13 cellular contexts compared by ENCODE assay signal in the genomic region with DNA sequence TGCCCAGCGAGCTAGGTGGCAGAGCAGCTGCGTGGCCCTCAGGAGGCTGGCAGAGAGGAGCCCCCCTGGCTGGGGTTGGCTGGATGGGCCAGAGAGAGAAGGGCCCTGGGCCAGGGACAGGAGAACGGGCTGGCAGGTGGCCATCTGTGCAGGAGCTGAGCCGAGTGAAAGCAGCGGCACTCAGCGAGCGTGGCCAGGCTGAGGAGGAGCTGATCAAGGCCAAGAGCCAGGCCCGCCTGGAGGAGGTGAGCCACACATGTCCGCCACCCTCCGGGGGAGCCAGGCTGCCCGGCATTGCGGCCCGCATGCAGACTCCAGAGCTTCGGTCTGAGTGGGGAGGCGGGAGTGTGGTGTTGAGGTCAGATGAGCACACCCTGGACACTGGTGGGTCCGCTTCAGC. TPM values are rescaled to one million over a fixed set of nuclear protein-coding genes. Genes with fewer than 3 reads are reported as not detected.
DNase-seq lines count a peak whose midpoint lies in the region; ATAC-seq and TF ChIP-seq lines count a peak whose summit lies in the region.
"Had no signal": no experiment of that assay in that cellular context is flagged by ENCODE, and none has a peak within 500 bp of the region (broad histone marks: within the 10 kb centered on the region; RNA-seq: fewer than 3 reads in every experiment).

No MANE protein-coding gene starts in this region.

- POLR2A ChIA-PET in MCF 10A (lab: Yijun Ruan, JAX): interaction anchor here (1.4 to 1.7 kb wide), 2 partner anchors 9 to 49 kb away, joined by 4 read pairs; a partner anchor contains a TSS

- H3K4me2 ChIP-seq in mammary epithelial cell (ENCODE audit: insufficient read depth, low read depth, low read length): no peak overlapping the region

- peaks cover 4% of the 10 kb centered on the region for H4K20me1 ChIP-seq in mammary epithelial cell (ENCODE audit: insufficient read depth, low read length)

- no peak overlapping the region for H3K27ac Mint-ChIP-seq in MCF 10A (ENCODE audit: low read depth, unreplicated experiment)
- H3K27ac Mint-ChIP-seq in endothelial cell (ENCODE audit: unreplicated experiment): peak overlapping the region; percentile 61
- H3K27ac Mint-ChIP-seq in stimulated activated memory B cell treated with anti-CD40 and anti-IgM and Interleukin-4, amounts not matched to agents 10 μg/mL and 1 μg/mL and 100 μg/mL, for 72 hours: no peak overlapping the region
- H3K27ac Mint-ChIP-seq in activated naive CD4-positive, alpha-beta T cell treated with anti-CD3 and anti-CD28 coated beads, Interleukin-2, amount 50 U/mL, for 72 hours: no peak overlapping the region

- no peaks in the 10 kb centered on the region for H3K4me1 Mint-ChIP-seq in MCF 10A (ENCODE audit: insufficient read depth, unreplicated experiment)
- peaks cover 3% of the 10 kb centered on the region for H3K4me1 Mint-ChIP-seq in endothelial cell (ENCODE audit: unreplicated experiment)
- peaks cover 16% of the 10 kb centered on the region for H3K4me1 Mint-ChIP-seq in stimulated activated memory B cell treated with anti-CD40 and anti-IgM and Interleukin-4, amounts not matched to agents 10 μg/mL and 1 μg/mL and 100 μg/mL, for 72 hours

- WGBS in mammary epithelial cell (ENCODE audit: low coverage, missing lambda C conversion rate): 83% methylated on average over 9 of the region's 16 CpGs

- H3K4me3 ChIP-seq in mammary epithelial cell (replicated peaks in 1 of 3; ENCODE audit: insufficient read depth in 1 of 3, low read depth in 2 of 3, low read length in 3 of 3): no peak overlapping the region
- H3K4me3 ChIP-seq in NT2/D1 (ENCODE audit: insufficient read length, low read depth): no peak overlapping the region
- H3K4me3 ChIP-seq: MG63, uterus had no signal

- in situ Hi-C loops in mammary epithelial cell (cut with MboI; ENCODE audit: low sequenced_read_pairs in 2 of 2): loop anchor here (25.0 kb wide), 2 partner anchors 133 to 533 kb away; no protein-coding TSS in a partner anchor

- no peak overlapping the region for H2AFZ ChIP-seq in mammary epithelial cell (ENCODE audit: low read depth, low read length)

- H3K36me3 ChIP-seq in mammary epithelial cell (ENCODE audit: insufficient read depth, low read length) (no peaks in the 10 kb centered on the region), NT2/D1 (ENCODE audit: insufficient read depth, insufficient read length, low read length) (peaks cover 47% of the 10 kb centered on the region)
- H3K36me3 ChIP-seq: uterus had no signal

- ATAC-seq in stimulated activated memory B cell treated with anti-CD40 and anti-IgM and Interleukin-4, amounts not matched to agents 10 μg/mL and 1 μg/mL and 100 μg/mL, for 72 hours: no peak
- ATAC-seq in activated naive CD4-positive, alpha-beta T cell treated with anti-CD3 and anti-CD28 coated beads, Interleukin-2, amount 50 U/mL, for 72 hours: no peak

- H3K9me3 ChIP-seq in mammary epithelial cell (replicated peaks; ENCODE audit: insufficient read depth, low read length): no peaks in the 10 kb centered on the region
- H3K9me3 ChIP-seq in NT2/D1 (ENCODE audit: insufficient read depth, low read length): no peaks in the 10 kb centered on the region
- H3K9me3 ChIP-seq: MG63, uterus had no signal

- no peaks in the 10 kb centered on the region for H3K9me3 Mint-ChIP-seq in MCF 10A (ENCODE audit: unreplicated experiment)
- H3K9me3 Mint-ChIP-seq in endothelial cell (ENCODE audit: unreplicated experiment): no peaks in the 10 kb centered on the region
- no peaks in the 10 kb centered on the region for H3K9me3 Mint-ChIP-seq in stimulated activated memory B cell treated with anti-CD40 and anti-IgM and Interleukin-4, amounts not matched to agents 10 μg/mL and 1 μg/mL and 100 μg/mL, for 72 hours
- H3K9me3 Mint-ChIP-seq in activated naive CD4-positive, alpha-beta T cell treated with anti-CD3 and anti-CD28 coated beads, Interleukin-2, amount 50 U/mL, for 72 hours: no peaks in the 10 kb centered on the region

- H3K27me3 Mint-ChIP-seq in MCF 10A (ENCODE audit: insufficient read depth, unreplicated experiment): no peaks in the 10 kb centered on the region
- H3K27me3 Mint-ChIP-seq in endothelial cell (ENCODE audit: unreplicated experiment): peaks cover 11% of the 10 kb centered on the region
- peaks cover 36% of the 10 kb centered on the region for H3K27me3 Mint-ChIP-seq in stimulated activated memory B cell treated with anti-CD40 and anti-IgM and Interleukin-4, amounts not matched to agents 10 μg/mL and 1 μg/mL and 100 μg/mL, for 72 hours

- H3K27me3 ChIP-seq in mammary epithelial cell (ENCODE audit: insufficient read depth, low read length) (no peaks in the 10 kb centered on the region), NT2/D1 (ENCODE audit: insufficient read depth, insufficient read length) (peaks cover 11% of the 10 kb centered on the region)
- H3K27me3 ChIP-seq: MG63 had no signal

- peaks cover 23% of the 10 kb centered on the region for H3K4me1 ChIP-seq in mammary epithelial cell (ENCODE audit: insufficient read depth, low read length)
- peaks cover 33% of the 10 kb centered on the region for H3K4me1 ChIP-seq in NT2/D1 (ENCODE audit: insufficient read depth, insufficient read length)

- H3K36me3 Mint-ChIP-seq in MCF 10A (ENCODE audit: insufficient read depth, unreplicated experiment): peaks cover 5% of the 10 kb centered on the region
- no peaks in the 10 kb centered on the region for H3K36me3 Mint-ChIP-seq in endothelial cell (ENCODE audit: low read depth, unreplicated experiment)
- H3K36me3 Mint-ChIP-seq in stimulated activated memory B cell treated with anti-CD40 and anti-IgM and Interleukin-4, amounts not matched to agents 10 μg/mL and 1 μg/mL and 100 μg/mL, for 72 hours: peaks cover 12% of the 10 kb centered on the region
- no peaks in the 10 kb centered on the region for H3K36me3 Mint-ChIP-seq in activated naive CD4-positive, alpha-beta T cell treated with anti-CD3 and anti-CD28 coated beads, Interleukin-2, amount 50 U/mL, for 72 hours

- H3K27ac ChIP-seq in mammary epithelial cell (ENCODE audit: insufficient read depth, low read depth, low read length): no peak overlapping the region
- H3K27ac ChIP-seq: uterus had no signal

- no peak overlapping the region for H3K9ac ChIP-seq in mammary epithelial cell (ENCODE audit: insufficient read depth, low read length)
- H3K9ac ChIP-seq in NT2/D1 (ENCODE audit: insufficient read length, low read depth): peak overlapping the region; percentile 84

- dilution Hi-C loops in mammary epithelial cell (cut with HindIII; ENCODE audit: low sequenced_read_pairs): no loop called here

- no peaks in the 10 kb centered on the region for H3K79me2 ChIP-seq in mammary epithelial cell (ENCODE audit: insufficient read depth, low read length)

- DNase-seq in MCF 10A (ENCODE audit: unreplicated experiment): no peak
- DNase-seq in mammary epithelial cell: no peak
- no peak for DNase-seq in NT2/D1 (ENCODE audit: low read depth, low spot score)
- no peak for DNase-seq in endothelial cell (ENCODE audit: low spot score)
- no peak for DNase-seq in middle frontal gyrus (ENCODE audit: extremely low spot score, low spot score)
- no peak for DNase-seq in activated naive CD4-positive, alpha-beta T cell treated with anti-CD3 and anti-CD28 coated beads, Interleukin-2, amount 50 U/mL, for 72 hours (ENCODE audit: low spot score in 2 of 2)
- no peak for DNase-seq in SK-N-DZ (ENCODE audit: low spot score)
- DNase-seq: activated CD4-positive, CD25-positive, alpha-beta regulatory T cell treated with anti-CD3 and anti-CD28 coated beads, Interleukin-2, amount 50 U/mL, for 72 hours; MG63; retina; stimulated activated CD4-positive, alpha-beta T cell treated with anti-CD3 and anti-CD28 coated beads, Interleukin-2, amount 100 ng/mL, for 24 hours; uterus had no signal

- H3K4me3 Mint-ChIP-seq in MCF 10A (ENCODE audit: unreplicated experiment): peak overlapping the region; percentile 78
- H3K4me3 Mint-ChIP-seq in endothelial cell (ENCODE audit: unreplicated experiment): peak overlapping the region; percentile 65
- H3K4me3 Mint-ChIP-seq in stimulated activated memory B cell treated with anti-CD40 and anti-IgM and Interleukin-4, amounts not matched to agents 10 μg/mL and 1 μg/mL and 100 μg/mL, for 72 hours: peak overlapping the region; percentile 64

- BruUV-seq in MCF 10A (replicated peaks; lab: Mats Ljungman, UMichigan): no TSS peak
- BruUV-seq in mammary epithelial cell (replicated peaks; lab: Mats Ljungman, UMichigan): no TSS peak

- no peak for TF ChIP-seq CTCF in MCF 10A (IDR thresholded peaks at IDR 0.05; ENCODE audit: unreplicated experiment)
- TF ChIP-seq CTCF in mammary epithelial cell (conservative IDR thresholded peaks at IDR 0.05 in 1 of 2, IDR thresholded peaks at IDR 0.05 in 1 of 2; ENCODE audit: extremely low read depth in 1 of 2, insufficient read depth in 1 of 2, low read depth in 1 of 2, low read length in 2 of 2): no peak
- no peak for TF ChIP-seq CTCF in endothelial cell (IDR thresholded peaks at IDR 0.05; ENCODE audit: unreplicated experiment)

- intact Hi-C loops in MCF 10A (cut with micrococcal nuclease): no loop called here
- intact Hi-C loops in mammary epithelial cell (cut with micrococcal nuclease): no loop called here

- CTCF ChIA-PET in MCF 10A (lab: Yijun Ruan, JAX) (interaction anchor here (0.6 to 2.3 kb wide), 6 partner anchors 9 to 125 kb away, joined by 3 to 13 read pairs (median 4); no protein-coding TSS in a partner anchor), mammary epithelial cell (lab: Charles Lee; ENCODE audit: low non-redundant PET) (interaction anchor here (1.0 kb wide), 1 partner anchor 70 kb away, joined by 3 read pairs; no protein-coding TSS in a partner anchor)

RNA-seq across cellular contexts. Expression of a gene that starts 2.1 kb away (rescaled TPM):
- total RNA-seq in MCF 10A (2022) (7.1 and 9.7 TPM in 2 replicates), mammary epithelial cell (1 to 10 TPM; 6.7 to 8.0 TPM), endothelial cell (ENCODE audit: unreplicated experiment) (24.0 TPM)
- 18.4 TPM for polyA plus RNA-seq in mammary epithelial cell
- 12.0 TPM for polyA minus RNA-seq in mammary epithelial cell
- total RNA-seq in activated naive CD4-positive, alpha-beta T cell treated with anti-CD3 and anti-CD28 coated beads, Interleukin-2, amount 50 U/mL, for 72 hours: 10 to 100 TPM in 1 of 2 donors, 1 to 10 TPM in 1; 5.7 to 13.5 TPM
- 207 and 236 TPM in 2 replicates for polyA plus RNA-seq in SK-N-DZ (2014; cell fraction: cytosol; rRNA removed)
- 474 and 522 TPM in 2 replicates for polyA plus RNA-seq in SK-N-DZ (2014; cell fraction: nucleus; rRNA removed)

RNA-seq across cellular contexts. Expression of a gene that starts 6.3 kb away (rescaled TPM):
- total RNA-seq in MCF 10A (2022) (2.6 and 3.4 TPM in 2 replicates), mammary epithelial cell (10 to 100 TPM in 1 of 2 donors, 1 to 10 TPM in 1; 4.5 to 10.9 TPM), endothelial cell (ENCODE audit: unreplicated experiment) (12.2 TPM)
- polyA plus RNA-seq in mammary epithelial cell: 6.8 TPM
- 4.7 TPM for polyA minus RNA-seq in mammary epithelial cell
- total RNA-seq in activated naive CD4-positive, alpha-beta T cell treated with anti-CD3 and anti-CD28 coated beads, Interleukin-2, amount 50 U/mL, for 72 hours: 10 to 100 TPM; 16.7 TPM
- 35.1 and 52.1 TPM in 2 replicates for polyA plus RNA-seq in SK-N-DZ (2014; cell fraction: cytosol; rRNA removed)
- 551 and 631 TPM in 2 replicates for polyA plus RNA-seq in SK-N-DZ (2014; cell fraction: nucleus; rRNA removed)

RNA-seq across cellular contexts. Expression of a gene that starts 6.7 kb away (rescaled TPM):
- 27.6 and 35.6 TPM in 2 replicates for total RNA-seq in MCF 10A (2022)
- 10 to 100 TPM in 1 of 2 donors, 1 to 10 TPM in 1; 6.8 to 62.8 TPM for total RNA-seq in mammary epithelial cell
- polyA plus RNA-seq in mammary epithelial cell: 102 TPM
- polyA minus RNA-seq in mammary epithelial cell: 9.9 TPM
- 42.9 TPM for total RNA-seq in endothelial cell (ENCODE audit: unreplicated experiment)
- total RNA-seq in activated naive CD4-positive, alpha-beta T cell treated with anti-CD3 and anti-CD28 coated beads, Interleukin-2, amount 50 U/mL, for 72 hours: 10 to 100 TPM; 47.8 to 62.7 TPM
- 355 and 371 TPM in 2 replicates for polyA plus RNA-seq in SK-N-DZ (2014; cell fraction: cytosol; rRNA removed)
- polyA plus RNA-seq in SK-N-DZ (2014; cell fraction: nucleus; rRNA removed): 411 and 471 TPM in 2 replicates

RNA-seq across cellular contexts. Expression of a gene that starts 8.1 kb away (rescaled TPM):
- total RNA-seq in MCF 10A (2022) (77.9 and 111 TPM in 2 replicates), mammary epithelial cell (10 to 100 TPM; 27.7 to 68.9 TPM), endothelial cell (ENCODE audit: unreplicated experiment) (30.8 TPM)
- 79.0 TPM for polyA plus RNA-seq in mammary epithelial cell
- polyA minus RNA-seq in mammary epithelial cell: 52.5 TPM
- 100 to 1,000 TPM in 1 of 2 donors, 10 to 100 TPM in 1; 85.5 to 128 TPM for total RNA-seq in activated naive CD4-positive, alpha-beta T cell treated with anti-CD3 and anti-CD28 coated beads, Interleukin-2, amount 50 U/mL, for 72 hours
- 228 and 312 TPM in 2 replicates for polyA plus RNA-seq in SK-N-DZ (2014; cell fraction: cytosol; rRNA removed)
- 357 and 359 TPM in 2 replicates for polyA plus RNA-seq in SK-N-DZ (2014; cell fraction: nucleus; rRNA removed)

RNA-seq across cellular contexts. Expression of a gene that starts 22.2 kb away (rescaled TPM):
- total RNA-seq in MCF 10A (2022) (37.9 and 38.0 TPM in 2 replicates), mammary epithelial cell (10 to 100 TPM; 37.7 to 38.2 TPM), endothelial cell (ENCODE audit: unreplicated experiment) (19.7 TPM)
- 13.6 TPM for polyA plus RNA-seq in mammary epithelial cell
- polyA minus RNA-seq in mammary epithelial cell: 21.2 TPM
- 10 to 100 TPM; 21.5 to 24.2 TPM for total RNA-seq in activated naive CD4-positive, alpha-beta T cell treated with anti-CD3 and anti-CD28 coated beads, Interleukin-2, amount 50 U/mL, for 72 hours
- polyA plus RNA-seq in SK-N-DZ (2014; cell fraction: cytosol; rRNA removed): 65.1 and 71.9 TPM in 2 replicates
- 471 and 495 TPM in 2 replicates for polyA plus RNA-seq in SK-N-DZ (2014; cell fraction: nucleus; rRNA removed)
